Comparison of ENCODE assay signal across 1 cellular context in the genomic region with DNA sequence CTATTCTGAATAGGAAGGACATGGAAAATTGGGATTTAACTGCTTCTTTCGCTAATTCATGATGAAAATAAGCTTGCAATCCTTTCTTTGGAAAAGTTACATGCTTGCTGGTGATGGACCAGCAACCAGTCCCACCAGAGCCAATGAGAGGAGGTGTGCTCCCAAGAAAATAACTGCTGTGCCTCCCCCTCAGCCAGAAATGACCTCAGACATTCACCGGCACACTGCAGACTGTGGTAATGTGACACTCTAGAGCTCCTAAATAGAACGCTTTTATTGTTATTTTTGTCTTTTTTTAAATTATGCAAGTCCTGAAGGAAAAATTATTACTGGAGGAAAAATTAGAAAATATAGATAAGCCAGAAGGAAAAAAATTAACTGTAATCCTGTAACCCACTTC.
TF ChIP-seq lines count a peak whose summit lies in the region.

No MANE protein-coding gene starts in this region.

TF ChIP-seq in HEK293, 187 proteins besides CTCF, POLR2A, EP300 and RAD21 (continued from another document):
- TF ChIP-seq, protein P1, sequence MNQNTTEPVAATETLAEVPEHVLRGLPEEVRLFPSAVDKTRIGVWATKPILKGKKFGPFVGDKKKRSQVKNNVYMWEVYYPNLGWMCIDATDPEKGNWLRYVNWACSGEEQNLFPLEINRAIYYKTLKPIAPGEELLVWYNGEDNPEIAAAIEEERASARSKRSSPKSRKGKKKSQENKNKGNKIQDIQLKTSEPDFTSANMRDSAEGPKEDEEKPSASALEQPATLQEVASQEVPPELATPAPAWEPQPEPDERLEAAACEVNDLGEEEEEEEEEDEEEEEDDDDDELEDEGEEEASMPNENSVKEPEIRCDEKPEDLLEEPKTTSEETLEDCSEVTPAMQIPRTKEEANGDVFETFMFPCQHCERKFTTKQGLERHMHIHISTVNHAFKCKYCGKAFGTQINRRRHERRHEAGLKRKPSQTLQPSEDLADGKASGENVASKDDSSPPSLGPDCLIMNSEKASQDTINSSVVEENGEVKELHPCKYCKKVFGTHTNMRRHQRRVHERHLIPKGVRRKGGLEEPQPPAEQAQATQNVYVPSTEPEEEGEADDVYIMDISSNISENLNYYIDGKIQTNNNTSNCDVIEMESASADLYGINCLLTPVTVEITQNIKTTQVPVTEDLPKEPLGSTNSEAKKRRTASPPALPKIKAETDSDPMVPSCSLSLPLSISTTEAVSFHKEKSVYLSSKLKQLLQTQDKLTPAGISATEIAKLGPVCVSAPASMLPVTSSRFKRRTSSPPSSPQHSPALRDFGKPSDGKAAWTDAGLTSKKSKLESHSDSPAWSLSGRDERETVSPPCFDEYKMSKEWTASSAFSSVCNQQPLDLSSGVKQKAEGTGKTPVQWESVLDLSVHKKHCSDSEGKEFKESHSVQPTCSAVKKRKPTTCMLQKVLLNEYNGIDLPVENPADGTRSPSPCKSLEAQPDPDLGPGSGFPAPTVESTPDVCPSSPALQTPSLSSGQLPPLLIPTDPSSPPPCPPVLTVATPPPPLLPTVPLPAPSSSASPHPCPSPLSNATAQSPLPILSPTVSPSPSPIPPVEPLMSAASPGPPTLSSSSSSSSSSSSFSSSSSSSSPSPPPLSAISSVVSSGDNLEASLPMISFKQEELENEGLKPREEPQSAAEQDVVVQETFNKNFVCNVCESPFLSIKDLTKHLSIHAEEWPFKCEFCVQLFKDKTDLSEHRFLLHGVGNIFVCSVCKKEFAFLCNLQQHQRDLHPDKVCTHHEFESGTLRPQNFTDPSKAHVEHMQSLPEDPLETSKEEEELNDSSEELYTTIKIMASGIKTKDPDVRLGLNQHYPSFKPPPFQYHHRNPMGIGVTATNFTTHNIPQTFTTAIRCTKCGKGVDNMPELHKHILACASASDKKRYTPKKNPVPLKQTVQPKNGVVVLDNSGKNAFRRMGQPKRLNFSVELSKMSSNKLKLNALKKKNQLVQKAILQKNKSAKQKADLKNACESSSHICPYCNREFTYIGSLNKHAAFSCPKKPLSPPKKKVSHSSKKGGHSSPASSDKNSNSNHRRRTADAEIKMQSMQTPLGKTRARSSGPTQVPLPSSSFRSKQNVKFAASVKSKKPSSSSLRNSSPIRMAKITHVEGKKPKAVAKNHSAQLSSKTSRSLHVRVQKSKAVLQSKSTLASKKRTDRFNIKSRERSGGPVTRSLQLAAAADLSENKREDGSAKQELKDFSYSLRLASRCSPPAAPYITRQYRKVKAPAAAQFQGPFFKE (tag by site-specific recombination; IDR thresholded peaks at IDR 0.05; ENCODE audit: borderline replicate concordance): no peak
- TF ChIP-seq YY1 (tag by site-specific recombination; IDR thresholded peaks at IDR 0.05) (no peak), ZNF140 (tag by site-specific recombination; IDR thresholded peaks at IDR 0.05) (no peak), ZNF433 (tag by site-specific recombination; IDR thresholded peaks at IDR 0.05; ENCODE audit: low read depth) (no peak), ZNF391 (tag by site-specific recombination; IDR thresholded peaks at IDR 0.05; ENCODE audit: borderline replicate concordance, low read depth) (no peak), GLI2 (tag by site-specific recombination; IDR thresholded peaks at IDR 0.05; ENCODE audit: borderline replicate concordance, low read depth) (no peak), ZNF654 (tag by site-specific recombination; IDR thresholded peaks at IDR 0.05; ENCODE audit: low read depth) (no peak), ZNF555 (tag by site-specific recombination; conservative IDR thresholded peaks at IDR 0.05) (no peak), SALL2 (tag by site-specific recombination; IDR thresholded peaks at IDR 0.05; ENCODE audit: borderline replicate concordance) (no peak), ZEB2 (tag by site-specific recombination; IDR thresholded peaks at IDR 0.05) (0 out of 2 replicates have a peak, but pooled peaks have one; percentile 42), ZNF157 (tag by site-specific recombination; IDR thresholded peaks at IDR 0.05) (no peak), KLF9 (tag by site-specific recombination; IDR thresholded peaks at IDR 0.05; ENCODE audit: low read depth) (no peak)
- TF ChIP-seq, protein P2, sequence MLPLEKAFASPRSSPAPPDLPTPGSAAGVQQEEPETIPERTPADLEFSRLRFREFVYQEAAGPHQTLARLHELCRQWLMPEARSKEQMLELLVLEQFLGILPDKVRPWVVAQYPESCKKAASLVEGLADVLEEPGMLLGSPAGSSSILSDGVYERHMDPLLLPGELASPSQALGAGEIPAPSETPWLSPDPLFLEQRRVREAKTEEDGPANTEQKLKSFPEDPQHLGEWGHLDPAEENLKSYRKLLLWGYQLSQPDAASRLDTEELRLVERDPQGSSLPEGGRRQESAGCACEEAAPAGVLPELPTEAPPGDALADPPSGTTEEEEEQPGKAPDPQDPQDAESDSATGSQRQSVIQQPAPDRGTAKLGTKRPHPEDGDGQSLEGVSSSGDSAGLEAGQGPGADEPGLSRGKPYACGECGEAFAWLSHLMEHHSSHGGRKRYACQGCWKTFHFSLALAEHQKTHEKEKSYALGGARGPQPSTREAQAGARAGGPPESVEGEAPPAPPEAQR (tag by site-specific recombination; IDR thresholded peaks at IDR 0.05): no peak
- TF ChIP-seq, protein P3, sequence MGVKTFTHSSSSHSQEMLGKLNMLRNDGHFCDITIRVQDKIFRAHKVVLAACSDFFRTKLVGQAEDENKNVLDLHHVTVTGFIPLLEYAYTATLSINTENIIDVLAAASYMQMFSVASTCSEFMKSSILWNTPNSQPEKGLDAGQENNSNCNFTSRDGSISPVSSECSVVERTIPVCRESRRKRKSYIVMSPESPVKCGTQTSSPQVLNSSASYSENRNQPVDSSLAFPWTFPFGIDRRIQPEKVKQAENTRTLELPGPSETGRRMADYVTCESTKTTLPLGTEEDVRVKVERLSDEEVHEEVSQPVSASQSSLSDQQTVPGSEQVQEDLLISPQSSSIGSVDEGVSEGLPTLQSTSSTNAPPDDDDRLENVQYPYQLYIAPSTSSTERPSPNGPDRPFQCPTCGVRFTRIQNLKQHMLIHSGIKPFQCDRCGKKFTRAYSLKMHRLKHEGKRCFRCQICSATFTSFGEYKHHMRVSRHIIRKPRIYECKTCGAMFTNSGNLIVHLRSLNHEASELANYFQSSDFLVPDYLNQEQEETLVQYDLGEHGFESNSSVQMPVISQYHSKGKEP (tag by site-specific recombination; IDR thresholded peaks at IDR 0.05): no peak
